ENCODE assay signal across 8 cellular contexts in genomic region chr1:160206421-160207117, GRCh38. TPM values are rescaled to one million over a fixed set of nuclear protein-coding genes. Genes with fewer than 3 reads are reported as not detected.
DNase-seq lines count a peak whose midpoint lies in the region; ATAC-seq and TF ChIP-seq lines count a peak whose summit lies in the region.

No MANE protein-coding gene starts in this region.

- WGBS in stomach, 5 donors: 56 to 68% (median 62%) methylated on average over 9 of the region's 9 CpGs

- peak overlapping the region in 4 of 5 donors; percentile 93 to 95 (median 94) for H3K27ac ChIP-seq in stomach

- peak; percentile 97 for DNase-seq in EH (ENCODE audit: low read depth)
- peak; percentile 93 for DNase-seq in M059J (ENCODE audit: low read depth)
- no peak for DNase-seq in activated naive CD8-positive, alpha-beta T cell treated with anti-CD3 and anti-CD28 coated beads, Interleukin-2, amount 50 U/mL, for 24 hours
- no peak for DNase-seq in stomach
- DNase-seq in stimulated activated CD4-positive, alpha-beta T cell treated with anti-CD3 and anti-CD28 coated beads, Interleukin-4, amount 100 ng/mL, for 4 hours: no peak

- TF ChIP-seq POLR2A in stomach (IDR thresholded peaks at IDR 0.05): no peak

- no peak for TF ChIP-seq EP300 in stomach (IDR thresholded peaks at IDR 0.05)

- no peak for TF ChIP-seq CTCF in stomach (IDR thresholded peaks at IDR 0.05)

- peaks cover 18% of the 10 kb centered on the region for H3K36me3 Mint-ChIP-seq in activated naive CD8-positive, alpha-beta T cell treated with anti-CD3 and anti-CD28 coated beads, Interleukin-2, amount 50 U/mL, for 24 hours (ENCODE audit: low read depth)

- H3K9ac ChIP-seq in iPS-15b (ENCODE audit: low read depth, low read length): no peak overlapping the region

- H3K9me3 Mint-ChIP-seq in activated naive CD8-positive, alpha-beta T cell treated with anti-CD3 and anti-CD28 coated beads, Interleukin-2, amount 50 U/mL, for 24 hours: no peaks in the 10 kb centered on the region

- H3K4me3 Mint-ChIP-seq in activated naive CD8-positive, alpha-beta T cell treated with anti-CD3 and anti-CD28 coated beads, Interleukin-2, amount 50 U/mL, for 24 hours: peak overlapping the region; percentile 83

- H3K27me3 Mint-ChIP-seq in activated naive CD8-positive, alpha-beta T cell treated with anti-CD3 and anti-CD28 coated beads, Interleukin-2, amount 50 U/mL, for 24 hours: no peaks in the 10 kb centered on the region

- intact Hi-C loops in stomach (cut with DNase I; ENCODE audit: low total_unique reads): no loop called here

- H3K27ac Mint-ChIP-seq in activated naive CD8-positive, alpha-beta T cell treated with anti-CD3 and anti-CD28 coated beads, Interleukin-2, amount 50 U/mL, for 24 hours: peak overlapping the region; percentile 91

- peak overlapping the region; percentile 86 for H3K4me3 ChIP-seq in iPS-15b (ENCODE audit: low read depth, low read length)
- H3K4me3 ChIP-seq in stomach: peak overlapping the region; percentile 69 to 91 (median 84)

- H3K4me1 ChIP-seq in iPS-15b (ENCODE audit: control insufficient read depth, insufficient read depth, low read length) (peaks cover 41% of the 10 kb centered on the region), stomach (peaks cover 37 to 70% (median 65%) of the 10 kb centered on the region in 4 donors)

- ATAC-seq in activated naive CD8-positive, alpha-beta T cell treated with anti-CD3 and anti-CD28 coated beads, Interleukin-2, amount 50 U/mL, for 24 hours: no peak
- no peak for ATAC-seq in GM19023 (IDR thresholded peaks at IDR 0.05; ENCODE audit: unreplicated experiment)
- ATAC-seq in GM19397 (IDR thresholded peaks at IDR 0.05; ENCODE audit: unreplicated experiment): no peak

- H3K36me3 ChIP-seq in iPS-15b (ENCODE audit: control insufficient read depth, insufficient read depth, low read length) (peaks cover 3% of the 10 kb centered on the region), stomach (peaks cover 12 to 42% (median 31%) of the 10 kb centered on the region in 4 donors)

- H3K27me3 ChIP-seq in iPS-15b (ENCODE audit: control insufficient read depth, insufficient read depth, low read length) (no peaks in the 10 kb centered on the region), stomach (no peaks in the 10 kb centered on the region)

- peaks cover 49% of the 10 kb centered on the region for H3K4me1 Mint-ChIP-seq in activated naive CD8-positive, alpha-beta T cell treated with anti-CD3 and anti-CD28 coated beads, Interleukin-2, amount 50 U/mL, for 24 hours

- no peaks in the 10 kb centered on the region for H3K9me3 ChIP-seq in iPS-15b (ENCODE audit: control insufficient read depth, insufficient read depth, low read length)
- H3K9me3 ChIP-seq in stomach: no peaks in the 10 kb centered on the region

RNA-seq across cellular contexts. Expression of gene PEA15, which starts 1.4 kb away (rescaled TPM):
- total RNA-seq in M059J (2014; rRNA removed; shearing (Covaris generic)): 217 and 240 TPM in 2 replicates
- total RNA-seq in stomach: 10 to 100 TPM; 26.3 to 75.4 (median 34.8) TPM
- 100 to 1,000 TPM in 2 of 3 donors, 10 to 100 TPM in 1; 69.4 to 127 (median 107) TPM for polyA plus RNA-seq in stomach

RNA-seq across cellular contexts. Expression of gene CASQ1, which starts 16.2 kb away (rescaled TPM):
- total RNA-seq in M059J (2014; rRNA removed; shearing (Covaris generic)): not detected in 2 replicates
- under 1 TPM in 1 of 5 donors, not detected in 4; 0.55 TPM for total RNA-seq in stomach
- polyA plus RNA-seq in stomach: under 1 TPM in 2 of 3 donors, not detected in 1; 0.48 to 0.61 TPM

RNA-seq across cellular contexts. Expression of gene ATP1A4, which starts 55.2 kb away (rescaled TPM):
- total RNA-seq in M059J (2014; rRNA removed; shearing (Covaris generic)): not detected in 2 replicates
- total RNA-seq in stomach: under 1 TPM in 1 of 5 donors, not detected in 4; 0.37 TPM
- polyA plus RNA-seq in stomach: under 1 TPM in 1 of 3 donors, not detected in 2; 0.05 TPM

RNA-seq across cellular contexts. Expression of gene DCAF8, which starts 55.8 kb away (rescaled TPM):
- 31.1 and 40.6 TPM in 2 replicates for total RNA-seq in M059J (2014; rRNA removed; shearing (Covaris generic))
- 100 to 1,000 TPM in 3 of 5 donors, 10 to 100 TPM in 2; 85.8 to 267 (median 148) TPM for total RNA-seq in stomach
- 10 to 100 TPM; 39.4 to 45.1 (median 40.7) TPM for polyA plus RNA-seq in stomach

Comparison
In these comparisons a context has a peak if more than half of its experiments do, and no peak if none do; other contexts are left out.
1. DNase-seq: peak in EH (single experiment) and M059J (single experiment); none in activated naive CD8-positive, alpha-beta T cell treated with anti-CD3 and anti-CD28 coated beads, Interleukin-2, amount 50 U/mL, for 24 hours (single experiment), stomach (single experiment) and stimulated activated CD4-positive, alpha-beta T cell treated with anti-CD3 and anti-CD28 coated beads, Interleukin-4, amount 100 ng/mL, for 4 hours (0 of 2).